Comparison of ENCODE assay signal across 9 cellular contexts in the genomic region with DNA sequence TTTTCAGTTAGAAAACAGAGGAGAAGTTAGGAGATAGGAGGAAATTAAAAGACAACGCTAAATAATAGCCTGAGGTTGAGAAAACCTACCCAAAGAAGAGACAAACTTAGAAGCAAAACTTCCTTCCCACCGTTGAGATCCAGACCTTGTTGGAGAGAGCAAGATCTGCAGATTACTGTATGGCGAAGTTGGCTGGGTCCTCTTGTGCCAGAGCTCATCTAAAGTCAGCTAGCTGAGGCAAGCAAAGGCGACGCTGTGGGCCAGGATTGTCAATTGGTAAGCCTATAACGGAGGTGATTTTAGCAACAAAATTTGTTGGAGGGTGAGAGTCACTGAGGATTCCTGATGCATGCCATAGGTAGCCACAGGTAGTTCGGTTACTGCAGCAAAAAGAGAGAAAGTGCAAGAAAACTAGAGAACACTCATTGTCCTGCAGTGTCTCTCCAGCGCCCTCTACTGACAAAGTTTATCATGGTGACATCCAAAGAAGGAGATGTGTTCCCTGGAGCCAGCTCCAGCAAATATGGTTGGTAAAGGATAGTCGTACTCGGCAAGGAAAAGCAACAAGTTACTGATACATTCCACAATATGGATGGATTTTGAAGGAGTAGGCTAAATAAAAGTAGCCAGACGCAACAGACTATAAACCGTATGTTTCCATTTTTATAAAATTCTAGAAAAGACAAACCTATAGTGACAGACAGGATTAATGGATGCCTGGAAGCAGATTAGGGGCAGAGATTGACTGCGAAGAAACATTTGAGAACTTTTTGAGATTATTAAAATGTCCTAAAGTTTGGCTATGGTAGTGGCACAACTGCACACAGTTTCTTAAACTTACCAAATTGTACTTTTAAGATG. TPM values are rescaled to one million over a fixed set of nuclear protein-coding genes. Genes with fewer than 3 reads are reported as not detected.
DNase-seq lines count a peak whose midpoint lies in the region; ATAC-seq, FAIRE-seq and TF ChIP-seq lines count a peak whose summit lies in the region.
"Had no signal": no experiment of that assay in that cellular context is flagged by ENCODE, and none has a peak within 500 bp of the region (broad histone marks: within the 10 kb centered on the region; RNA-seq: fewer than 3 reads in every experiment).

No MANE protein-coding gene starts in this region.

- no peak overlapping the region for H4K8ac ChIP-seq in H9 (replicated peaks; ENCODE audit: insufficient read length, low read depth, low read length)

- POLR2A ChIA-PET in activated CD4-positive, alpha-beta T cell treated with anti-CD3 and anti-CD28 coated beads, Interleukin-2, amount 10 ng/mL, durations not matched to agents 7 days and 5 days (lab: Charles Lee) = no interaction called here

- no peak overlapping the region for H3K4me2 ChIP-seq in H9 (ENCODE audit: insufficient read depth, insufficient read length, low read length)

- H2BK5ac ChIP-seq in H9 (ENCODE audit: insufficient read length, low read length) = no peak overlapping the region

- no peaks in the 10 kb centered on the region for H3K79me1 ChIP-seq in H9 (ENCODE audit: insufficient read depth, low read depth, low read length, poor library complexity, severe bottlenecking)

- no peak overlapping the region for H2AK5ac ChIP-seq in H9 (ENCODE audit: insufficient read length, low read length)

- no peak overlapping the region for H3K23ac ChIP-seq in H9 (ENCODE audit: insufficient read length, low read depth, low read length)

- H3K79me2 ChIP-seq in H9 (ENCODE audit: insufficient read depth, low read length) = no peaks in the 10 kb centered on the region

- H3K56ac ChIP-seq in H9 (ENCODE audit: insufficient read length, low read depth, low read length) = no peak overlapping the region

- H3K27me3 Mint-ChIP-seq in H9 (ENCODE audit: low read depth) = no peaks in the 10 kb centered on the region; the same call in 1 of the 2 replicates
- peaks cover 61% of the 10 kb centered on the region for H3K27me3 Mint-ChIP-seq in activated CD4-positive, alpha-beta T cell treated with anti-CD3 and anti-CD28 coated beads, Interleukin-2, amount 10 ng/mL, durations not matched to agents 7 days and 5 days
- H3K27me3 Mint-ChIP-seq in immature natural killer cell (ENCODE audit: low read depth in 3 of 3) = peaks cover 0 to 7% (median 3%) of the 10 kb centered on the region in 3 donors

- H3K4me1 Mint-ChIP-seq in H9 (peaks cover 6 to 10% of the 10 kb centered on the region in 2 experiments; a peak in 3 of 4 replicates), immature natural killer cell (no peaks in the 10 kb centered on the region)
- H3K4me1 Mint-ChIP-seq in activated CD4-positive, alpha-beta T cell treated with anti-CD3 and anti-CD28 coated beads, Interleukin-2, amount 10 ng/mL, durations not matched to agents 7 days and 5 days = peaks cover 13% of the 10 kb centered on the region

- WGBS in H9 (ENCODE audit: extremely low coverage, insufficient read length, low lambda C conversion rate) = no CpG with 5 or more reads among the region's 13 CpGs

- H3T11ph ChIP-seq in H9 (ENCODE audit: low read length) = no peak overlapping the region

- ATAC-seq in GM21528 (IDR thresholded peaks at IDR 0.05; ENCODE audit: low FRiP score, unreplicated experiment) = no peak

- DNase-seq in A172 (ENCODE audit: low spot score) = peak; percentile 59
- no peak for DNase-seq in D721Med (ENCODE audit: insufficient read length, low spot score)
- DNase-seq in H9 = peak; percentile 76
- peak; percentile 40 for DNase-seq in NCI-H1105 (lab: John Stamatoyannopoulos, UW)
- DNase-seq in activated CD4-positive, alpha-beta T cell treated with anti-CD3 and anti-CD28 coated beads, Interleukin-2, amount 10 ng/mL, durations not matched to agents 7 days and 5 days = peak; percentile 54
- DNase-seq in immature natural killer cell = peak in 2 of 3 donors; percentile 5 to 19
- no peak for DNase-seq in cortex of kidney (lab: John Stamatoyannopoulos, UW)

- H3K18ac ChIP-seq in H9 (ENCODE audit: insufficient read length, low read depth, low read length) = no peak overlapping the region

- H3K9ac ChIP-seq in H9 (ENCODE audit: extremely low read depth, insufficient read length, low read length) = no peak overlapping the region

- no peak overlapping the region for H4K5ac ChIP-seq in H9 (ENCODE audit: insufficient read length, low read depth, low read length)

- H2BK12ac ChIP-seq in H9 (ENCODE audit: insufficient read length, low read depth, low read length) = no peak overlapping the region

- no peak overlapping the region for H3K4ac ChIP-seq in H9 (ENCODE audit: low read depth, low read length)

- H3K4me3 Mint-ChIP-seq in H9 (no peak overlapping the region), immature natural killer cell (no peak overlapping the region)
- H3K4me3 Mint-ChIP-seq in activated CD4-positive, alpha-beta T cell treated with anti-CD3 and anti-CD28 coated beads, Interleukin-2, amount 10 ng/mL, durations not matched to agents 7 days and 5 days = no peak overlapping the region

- H3K27me3 ChIP-seq in H9 (ENCODE audit: insufficient read depth, low read length) = no peaks in the 10 kb centered on the region
- H3K27me3 ChIP-seq: tibial nerve had no signal

- no peak overlapping the region for H2BK15ac ChIP-seq in H9 (ENCODE audit: low read depth, low read length)

- H2AFZ ChIP-seq in H9 (ENCODE audit: low read length) = peak overlapping the region; percentile 91

- no peak overlapping the region for H3K14ac ChIP-seq in H9 (ENCODE audit: insufficient read depth, low read length)

- H3K27ac Mint-ChIP-seq in H9 = no peak overlapping the region
- no peak overlapping the region for H3K27ac Mint-ChIP-seq in activated CD4-positive, alpha-beta T cell treated with anti-CD3 and anti-CD28 coated beads, Interleukin-2, amount 10 ng/mL, durations not matched to agents 7 days and 5 days
- no peak overlapping the region for H3K27ac Mint-ChIP-seq in immature natural killer cell

- TF ChIP-seq CTCF in D721Med (IDR thresholded peaks at IDR 0.05; ENCODE audit: insufficient read depth, missing control alignments) (peak; percentile 74), H9 (conservative IDR thresholded peaks at IDR 0.05) (peak; percentile 92)

- H3K9me3 Mint-ChIP-seq in H9 = no peaks in the 10 kb centered on the region
- peaks cover 11% of the 10 kb centered on the region for H3K9me3 Mint-ChIP-seq in activated CD4-positive, alpha-beta T cell treated with anti-CD3 and anti-CD28 coated beads, Interleukin-2, amount 10 ng/mL, durations not matched to agents 7 days and 5 days
- no peaks in the 10 kb centered on the region for H3K9me3 Mint-ChIP-seq in immature natural killer cell

- no peak for FAIRE-seq in D721Med (lab: Jason Lieb, UNC)

- H3K36me3 Mint-ChIP-seq in H9 (ENCODE audit: insufficient read depth in 1 of 3, low read depth in 3 of 3) (no peaks in the 10 kb centered on the region), immature natural killer cell (no peaks in the 10 kb centered on the region)
- peaks cover 7% of the 10 kb centered on the region for H3K36me3 Mint-ChIP-seq in activated CD4-positive, alpha-beta T cell treated with anti-CD3 and anti-CD28 coated beads, Interleukin-2, amount 10 ng/mL, durations not matched to agents 7 days and 5 days (ENCODE audit: low read depth)

- H3K27ac ChIP-seq in H9 (ENCODE audit: insufficient read length, low read depth, low read length) = no peak overlapping the region
- H3K27ac ChIP-seq: tibial nerve had no signal

- no peaks in the 10 kb centered on the region for H4K20me1 ChIP-seq in H9 (ENCODE audit: control insufficient read depth, insufficient read depth, insufficient read length)

- CTCF ChIA-PET in activated CD4-positive, alpha-beta T cell treated with anti-CD3 and anti-CD28 coated beads, Interleukin-2, amount 10 ng/mL, durations not matched to agents 7 days and 5 days (lab: Charles Lee) = interaction anchor here (0.6 to 1.5 kb wide), 4 partner anchors 10 to 374 kb away, joined by 3 to 4 read pairs (median 3); no protein-coding TSS in a partner anchor

- H3K4me1 ChIP-seq in H9 (ENCODE audit: insufficient read depth, low read length) = no peaks in the 10 kb centered on the region; the same call in 1 of the 2 replicates
- H3K4me1 ChIP-seq: tibial nerve had no signal

- no peaks in the 10 kb centered on the region for H3K23me2 ChIP-seq in H9 (ENCODE audit: insufficient read length, low read depth, low read length, poor library complexity, severe bottlenecking)

- no peak overlapping the region for H2BK20ac ChIP-seq in H9 (ENCODE audit: low read depth, low read length, poor library complexity, severe bottlenecking)

- no peak overlapping the region for H2BK120ac ChIP-seq in H9 (ENCODE audit: low read depth, low read length, poor library complexity, severe bottlenecking)

- no peak overlapping the region for H4K91ac ChIP-seq in H9 (ENCODE audit: insufficient read length, low read depth, low read length)

- no peaks in the 10 kb centered on the region for H3K9me3 ChIP-seq in H9 (ENCODE audit: control insufficient read depth, low read depth, low read length)
- H3K9me3 ChIP-seq: tibial nerve had no signal

RNA-seq across cellular contexts. Expression of a gene that starts 9.8 kb away (rescaled TPM):
- not detected in 2 replicates for total RNA-seq in A172 (2014; rRNA removed; shearing (Covaris generic))
- not detected in 2 replicates for total RNA-seq in H9 (2021)
- not detected for total RNA-seq in activated CD4-positive, alpha-beta T cell treated with anti-CD3 and anti-CD28 coated beads, Interleukin-2, amount 10 ng/mL, durations not matched to agents 7 days and 5 days
- polyA plus RNA-seq in immature natural killer cell = not detected
- total RNA-seq: tibial nerve had no signal

RNA-seq across cellular contexts. Expression of a gene that starts 46.6 kb away (rescaled TPM):
- not detected in 2 replicates for total RNA-seq in A172 (2014; rRNA removed; shearing (Covaris generic))
- not detected in 2 replicates for total RNA-seq in H9 (2021)
- not detected for total RNA-seq in activated CD4-positive, alpha-beta T cell treated with anti-CD3 and anti-CD28 coated beads, Interleukin-2, amount 10 ng/mL, durations not matched to agents 7 days and 5 days
- polyA plus RNA-seq in immature natural killer cell = not detected
- total RNA-seq: tibial nerve had no signal

Comparison
In these comparisons a context has a peak if more than half of its experiments do, and no peak if none do; other contexts are left out.
1. DNase-seq: peak in A172 (single experiment), H9 (single experiment), NCI-H1105 (single experiment), activated CD4-positive, alpha-beta T cell treated with anti-CD3 and anti-CD28 coated beads, Interleukin-2, amount 10 ng/mL, durations not matched to agents 7 days and 5 days (single experiment) and immature natural killer cell (2 of 3); none in D721Med (single experiment) and cortex of kidney (single experiment).